1 cellular context compared by ENCODE assay signal in the genomic region with DNA sequence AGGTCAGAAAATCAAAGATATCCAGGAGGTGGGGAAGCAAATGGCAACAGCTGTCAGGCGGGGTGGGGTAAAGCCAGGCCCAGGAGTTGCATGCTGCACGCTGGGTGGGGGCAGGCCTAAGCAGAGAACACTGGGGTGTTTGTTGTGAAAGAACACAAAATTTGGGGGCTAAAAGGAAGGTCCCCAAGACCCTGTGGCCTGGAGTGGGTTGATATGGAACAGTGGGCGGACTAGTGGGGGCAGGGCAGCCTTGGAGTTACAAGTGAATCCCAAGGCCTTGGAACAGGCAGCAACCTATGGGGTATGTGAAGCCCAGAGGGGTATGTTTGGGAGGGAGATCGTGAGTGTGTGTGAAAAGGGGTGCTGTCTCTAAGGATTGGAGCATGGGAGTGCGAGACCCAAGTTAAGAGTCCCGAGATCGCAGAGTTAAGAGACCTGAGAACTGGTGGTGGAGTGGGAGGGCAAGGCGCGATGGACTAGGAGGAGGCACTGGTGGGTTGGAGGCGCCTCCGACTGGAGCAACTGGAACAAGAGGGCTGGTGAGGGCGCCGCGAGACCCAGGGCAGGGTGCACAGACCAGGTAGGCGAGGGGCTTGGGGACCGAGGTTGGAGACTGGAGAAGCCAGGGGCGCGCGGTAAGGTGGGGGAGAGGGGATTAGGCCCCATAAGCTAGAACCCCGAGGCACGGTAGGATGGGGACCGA.
TF ChIP-seq lines count a peak whose summit lies in the region.

No MANE protein-coding gene starts in this region.

TF ChIP-seq in SK-N-SH, 30 proteins besides CTCF, POLR2A, EP300 and RAD21 (continued from another document):
- TF ChIP-seq SMC3 (IDR thresholded peaks at IDR 0.05; ENCODE audit: low read depth, low read length) (no peak), NRF1 (IDR thresholded peaks at IDR 0.05; ENCODE audit: low read depth, low read length) (no peak)
